ENCODE assay signal across 9 cellular contexts in the genomic region with DNA sequence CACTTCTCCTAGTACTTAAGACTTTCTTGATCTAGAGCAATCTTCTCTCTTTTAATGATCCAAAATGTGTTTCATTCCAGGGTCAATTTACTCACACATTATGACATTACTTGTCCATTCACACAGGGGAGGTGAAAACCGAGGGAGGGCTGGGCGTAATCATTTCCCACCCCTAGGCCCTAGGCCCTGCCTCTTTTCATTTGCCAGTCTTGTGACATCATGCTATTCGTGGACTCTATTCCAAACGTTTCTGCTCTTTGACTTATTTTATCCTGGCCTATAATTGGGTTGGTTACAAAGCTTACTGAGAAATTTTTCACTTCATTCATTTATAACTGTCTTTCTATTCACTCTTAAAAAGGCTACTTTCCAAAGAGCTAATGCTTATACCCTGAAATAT. TPM values are rescaled to one million over a fixed set of nuclear protein-coding genes. Genes with fewer than 3 reads are reported as not detected.
DNase-seq lines count a peak whose midpoint lies in the region; ATAC-seq and TF ChIP-seq lines count a peak whose summit lies in the region.
"Had no signal": no experiment of that assay in that cellular context is flagged by ENCODE, and none has a peak within 500 bp of the region (broad histone marks: within the 10 kb centered on the region; RNA-seq: fewer than 3 reads in every experiment).

No MANE protein-coding gene starts in this region.

- H3K27me3 Mint-ChIP-seq in dendritic cell treated with granulocyte-macrophage colony-stimulating factor and Interleukin-4, amounts not matched to agents 40 ng/mL and 50 ng/mL, for 4 days = peaks cover 38% of the 10 kb centered on the region

- no peak overlapping the region for H3K27ac ChIP-seq in SK-N-SH (ENCODE audit: low read depth in 2 of 2, low read length in 1 of 2)
- peak overlapping the region; percentile 81 for H3K27ac ChIP-seq in OCI-LY7 (ENCODE audit: low read depth, low read length, poor library complexity, severe bottlenecking)
- H3K27ac ChIP-seq: cardiac muscle cell had no signal

- peak overlapping the region; percentile 92 for H3K4me2 ChIP-seq in SK-N-SH
- peak overlapping the region; percentile 95 for H3K4me2 ChIP-seq in OCI-LY7 (ENCODE audit: low read length)

- H3K4me3 ChIP-seq in SK-N-SH (ENCODE audit: low read depth in 2 of 2, low read length in 1 of 2) (no peak overlapping the region), OCI-LY7 (ENCODE audit: low read depth, low read length, poor library complexity, severe bottlenecking) (peak overlapping the region; percentile 85)

- H3K9me2 ChIP-seq in SK-N-SH = no peaks in the 10 kb centered on the region
- no peaks in the 10 kb centered on the region for H3K9me2 ChIP-seq in OCI-LY7 (ENCODE audit: insufficient read depth, low read length)

- no peak for TF ChIP-seq EP300 in SK-N-SH (IDR thresholded peaks at IDR 0.05; ENCODE audit: borderline replicate concordance in 1 of 2, low read depth in 1 of 2, low read length in 1 of 2)

- H3K79me2 ChIP-seq in SK-N-SH (ENCODE audit: insufficient read depth) = peaks cover 74% of the 10 kb centered on the region
- H3K79me2 ChIP-seq in OCI-LY7 (ENCODE audit: insufficient read depth, low read depth, low read length) = peaks cover 22% of the 10 kb centered on the region; the same call in 1 of the 2 replicates

- no peaks in the 10 kb centered on the region for H3K9me3 ChIP-seq in SK-N-SH
- H3K9me3 ChIP-seq in OCI-LY7 (ENCODE audit: low read length) = no peaks in the 10 kb centered on the region

- H3K4me3 Mint-ChIP-seq in dendritic cell treated with granulocyte-macrophage colony-stimulating factor and Interleukin-4, amounts not matched to agents 40 ng/mL and 50 ng/mL, for 4 days = peak overlapping the region; percentile 27

- intact Hi-C loops in OCI-LY7 (cut with micrococcal nuclease; ENCODE audit: unreplicated experiment) = loop anchor here (2.0 to 10.0 kb wide), 2 partner anchors 75 to 309 kb away; a partner anchor contains a TSS
- intact Hi-C loops in dendritic cell treated with granulocyte-macrophage colony-stimulating factor and Interleukin-4, amounts not matched to agents 40 ng/mL and 50 ng/mL, for 4 days (cut with micrococcal nuclease) = loop anchor here (2.0 to 5.0 kb wide), 2 partner anchors 55 to 128 kb away; a partner anchor contains a TSS

- peaks cover 52% of the 10 kb centered on the region for H3K36me3 Mint-ChIP-seq in dendritic cell treated with granulocyte-macrophage colony-stimulating factor and Interleukin-4, amounts not matched to agents 40 ng/mL and 50 ng/mL, for 4 days (ENCODE audit: low read depth)

- H3K9ac ChIP-seq in SK-N-SH = no peak overlapping the region

- no peak for TF ChIP-seq CTCF in SK-N-SH (IDR thresholded peaks at IDR 0.05)
- TF ChIP-seq CTCF in OCI-LY7 (conservative IDR thresholded peaks at IDR 0.05; ENCODE audit: low read length) = no peak

- CTCF ChIA-PET in SK-N-SH (lab: Yijun Ruan, JAX) (interaction anchor here (0.7 kb wide), 1 partner anchor 50 kb away, joined by 3 read pairs; no protein-coding TSS in a partner anchor), OCI-LY7 (lab: Charles Lee; ENCODE audit: unreplicated experiment) (no interaction called here)

- WGBS in SK-N-SH (ENCODE audit: low lambda C conversion rate) = 58% methylated on average over 4 of the region's 4 CpGs

- H4K20me1 ChIP-seq in SK-N-SH (ENCODE audit: insufficient read depth) (no peaks in the 10 kb centered on the region; the same call in 1 of the 2 replicates), OCI-LY7 (ENCODE audit: insufficient read depth, low read length) (peaks cover 27% of the 10 kb centered on the region; the same call in 1 of the 2 replicates)

- H3K27me3 ChIP-seq in SK-N-SH (ENCODE audit: insufficient read depth) = no peaks in the 10 kb centered on the region
- H3K27me3 ChIP-seq: cardiac muscle cell had no signal

- no peak for TF ChIP-seq RAD21 in SK-N-SH (IDR thresholded peaks at IDR 0.05; ENCODE audit: low read length)

- H3K36me3 ChIP-seq in SK-N-SH (replicated peaks in 1 of 2; ENCODE audit: control insufficient read depth in 1 of 2, insufficient read depth in 2 of 2, low read length in 1 of 2) = peaks cover 26 to 33% of the 10 kb centered on the region in 2 experiments
- H3K36me3 ChIP-seq in OCI-LY7 (ENCODE audit: insufficient read depth, low read length) = peaks cover 39% of the 10 kb centered on the region

- peaks cover 61% of the 10 kb centered on the region for H3K4me1 Mint-ChIP-seq in dendritic cell treated with granulocyte-macrophage colony-stimulating factor and Interleukin-4, amounts not matched to agents 40 ng/mL and 50 ng/mL, for 4 days (ENCODE audit: low read depth)

- POLR2A ChIA-PET in SK-N-SH (lab: Yijun Ruan, JAX) = no interaction called here
- POLR2A ChIA-PET in OCI-LY7 (lab: Charles Lee) = interaction anchor here (0.7 to 1.8 kb wide), 3 partner anchors 26 to 75 kb away, joined by 3 to 7 read pairs (median 3); no protein-coding TSS in a partner anchor

- DNase-seq in SK-N-SH = no peak
- peak; percentile 55 for DNase-seq in OCI-LY7 (ENCODE audit: low spot score)
- peak; percentile 32 for DNase-seq in stimulated activated CD8-positive, alpha-beta memory T cell treated with anti-CD3 and anti-CD28 coated beads, Interleukin-4, amount 100 ng/mL, for 48 hours
- DNase-seq in activated effector memory CD4-positive, alpha-beta T cell treated with anti-CD3 and anti-CD28 coated beads, Interleukin-2, amount 50 U/mL, for 16 hours = no peak
- no peak for DNase-seq in T1000 (lab: John Stamatoyannopoulos, UW)
- DNase-seq in HuH-7.5 (ENCODE audit: low spot score) = no peak

- no peaks in the 10 kb centered on the region for H3F3A ChIP-seq in SK-N-SH (replicated peaks; ENCODE audit: insufficient read depth)

- BruUV-seq in OCI-LY7 (replicated peaks; lab: Mats Ljungman, UMichigan) = TSS peak; percentile 55

- H3K27ac Mint-ChIP-seq in dendritic cell treated with granulocyte-macrophage colony-stimulating factor and Interleukin-4, amounts not matched to agents 40 ng/mL and 50 ng/mL, for 4 days = peak overlapping the region; percentile 97

- no peaks in the 10 kb centered on the region for H3K9me3 Mint-ChIP-seq in dendritic cell treated with granulocyte-macrophage colony-stimulating factor and Interleukin-4, amounts not matched to agents 40 ng/mL and 50 ng/mL, for 4 days

- no peak for ATAC-seq in SK-N-SH treated with all-trans-retinoic acid at 6 μM for 48 hours

- H3K4me1 ChIP-seq in SK-N-SH (ENCODE audit: control insufficient read depth in 1 of 2, insufficient read depth in 2 of 2, low read depth in 1 of 2, low read length in 1 of 2) (peaks cover 7 to 23% of the 10 kb centered on the region in 2 experiments; a peak in 3 of 4 replicates), OCI-LY7 (ENCODE audit: insufficient read depth, low read length, poor library complexity, severe bottlenecking) (peaks cover 43% of the 10 kb centered on the region)

- no peak overlapping the region for H2AFZ ChIP-seq in SK-N-SH (ENCODE audit: low read depth)
- H2AFZ ChIP-seq in OCI-LY7 (ENCODE audit: low read length) = no peak overlapping the region

TF ChIP-seq in SK-N-SH, 30 proteins besides CTCF, POLR2A, EP300 and RAD21:
- TF ChIP-seq SIN3A (IDR thresholded peaks at IDR 0.05; ENCODE audit: borderline replicate concordance, low read depth, low read length) (no peak), MXI1 (IDR thresholded peaks at IDR 0.05; ENCODE audit: low read depth, low read length) (no peak), FOXM1 (IDR thresholded peaks at IDR 0.05; ENCODE audit: low read depth) (no peak), FOXJ3 (CRISPR knock-in tag; IDR thresholded peaks at IDR 0.05) (no peak), NRF1 (IDR thresholded peaks at IDR 0.05; ENCODE audit: low read depth, low read length) (no peak), POLR2AphosphoS5 (IDR thresholded peaks at IDR 0.05; ENCODE audit: low read depth, low read length) (no peak)
- TF ChIP-seq, protein P1, sequence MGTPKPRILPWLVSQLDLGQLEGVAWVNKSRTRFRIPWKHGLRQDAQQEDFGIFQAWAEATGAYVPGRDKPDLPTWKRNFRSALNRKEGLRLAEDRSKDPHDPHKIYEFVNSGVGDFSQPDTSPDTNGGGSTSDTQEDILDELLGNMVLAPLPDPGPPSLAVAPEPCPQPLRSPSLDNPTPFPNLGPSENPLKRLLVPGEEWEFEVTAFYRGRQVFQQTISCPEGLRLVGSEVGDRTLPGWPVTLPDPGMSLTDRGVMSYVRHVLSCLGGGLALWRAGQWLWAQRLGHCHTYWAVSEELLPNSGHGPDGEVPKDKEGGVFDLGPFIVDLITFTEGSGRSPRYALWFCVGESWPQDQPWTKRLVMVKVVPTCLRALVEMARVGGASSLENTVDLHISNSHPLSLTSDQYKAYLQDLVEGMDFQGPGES (IDR thresholded peaks at IDR 0.05; ENCODE audit: low read depth, low read length) = no peak
TF ChIP-seq in SK-N-SH: peak in this region for 0.

TF ChIP-seq in SK-N-SH treated with all-trans-retinoic acid at 6 μM for 48 hours, 23 proteins besides CTCF, POLR2A, EP300 and RAD21 (continues in another document):
- TF ChIP-seq TOX (CRISPR knock-in tag; IDR thresholded peaks at IDR 0.05; ENCODE audit: borderline replicate concordance) (no peak), SNAI2 (CRISPR knock-in tag; IDR thresholded peaks at IDR 0.05) (no peak), ESRRG (CRISPR knock-in tag; IDR thresholded peaks at IDR 0.05) (no peak), PPARA (CRISPR knock-in tag; IDR thresholded peaks at IDR 0.05; ENCODE audit: borderline replicate concordance) (no peak), TCF4 (CRISPR knock-in tag; IDR thresholded peaks at IDR 0.05; ENCODE audit: borderline replicate concordance) (no peak)
- TF ChIP-seq, protein P2, sequence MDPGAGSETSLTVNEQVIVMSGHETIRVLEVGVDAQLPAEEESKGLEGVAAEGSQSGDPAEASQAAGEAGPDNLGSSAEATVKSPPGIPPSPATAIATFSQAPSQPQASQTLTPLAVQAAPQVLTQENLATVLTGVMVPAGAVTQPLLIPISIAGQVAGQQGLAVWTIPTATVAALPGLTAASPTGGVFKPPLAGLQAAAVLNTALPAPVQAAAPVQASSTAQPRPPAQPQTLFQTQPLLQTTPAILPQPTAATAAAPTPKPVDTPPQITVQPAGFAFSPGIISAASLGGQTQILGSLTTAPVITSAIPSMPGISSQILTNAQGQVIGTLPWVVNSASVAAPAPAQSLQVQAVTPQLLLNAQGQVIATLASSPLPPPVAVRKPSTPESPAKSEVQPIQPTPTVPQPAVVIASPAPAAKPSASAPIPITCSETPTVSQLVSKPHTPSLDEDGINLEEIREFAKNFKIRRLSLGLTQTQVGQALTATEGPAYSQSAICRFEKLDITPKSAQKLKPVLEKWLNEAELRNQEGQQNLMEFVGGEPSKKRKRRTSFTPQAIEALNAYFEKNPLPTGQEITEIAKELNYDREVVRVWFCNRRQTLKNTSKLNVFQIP (CRISPR knock-in tag; IDR thresholded peaks at IDR 0.05; ENCODE audit: borderline replicate concordance, low read depth) = no peak

RNA-seq across cellular contexts. Expression of a gene that starts 2.4 kb away (rescaled TPM):
- 20.8 and 25.7 TPM in 2 replicates for polyA plus RNA-seq in SK-N-SH (2012; rRNA removed)
- polyA plus RNA-seq in SK-N-SH (2012; cell fraction: cytosol; rRNA removed) = 18.5 and 24.9 TPM in 2 replicates
- 8.1 and 19.7 TPM in 2 replicates for polyA plus RNA-seq in SK-N-SH (2012; cell fraction: nucleus; rRNA removed)
- 21.9 and 31.7 TPM in 2 replicates for total RNA-seq in OCI-LY7 (2014; rRNA removed; shearing (Covaris generic))
- total RNA-seq in OCI-LY7 (2022) = 70.5 and 83.5 TPM in 2 replicates

RNA-seq across cellular contexts. Expression of a gene that starts 54.7 kb away (rescaled TPM):
- polyA plus RNA-seq in SK-N-SH (2012; rRNA removed) = 26.3 and 31.7 TPM in 2 replicates
- polyA plus RNA-seq in SK-N-SH (2012; cell fraction: cytosol; rRNA removed) = 26.4 and 28.2 TPM in 2 replicates
- 17.9 and 23.6 TPM in 2 replicates for polyA plus RNA-seq in SK-N-SH (2012; cell fraction: nucleus; rRNA removed)
- 12.4 and 13.1 TPM in 2 replicates for total RNA-seq in OCI-LY7 (2014; rRNA removed; shearing (Covaris generic))
- total RNA-seq in OCI-LY7 (2022) = 22.4 and 24.9 TPM in 2 replicates

Comparison
In these comparisons a context has a peak if more than half of its experiments do, and no peak if none do; other contexts are left out.
1. DNase-seq: peak in OCI-LY7 (single experiment) and stimulated activated CD8-positive, alpha-beta memory T cell treated with anti-CD3 and anti-CD28 coated beads, Interleukin-4, amount 100 ng/mL, for 48 hours (single experiment); none in SK-N-SH (single experiment), activated effector memory CD4-positive, alpha-beta T cell treated with anti-CD3 and anti-CD28 coated beads, Interleukin-2, amount 50 U/mL, for 16 hours (single experiment), T1000 (single experiment) and HuH-7.5 (single experiment).